In genomic region chr20:58102744-58103516, GRCh38 we compare ENCODE assay signal across 15 cellular contexts.
A peak's percentile ranks its signal among the peaks of the same experiment; 100 is the strongest.
DNase-seq lines count a peak whose midpoint lies in the region; ATAC-seq, FAIRE-seq and TF ChIP-seq lines count a peak whose summit lies in the region.
"Had no signal": no experiment of that assay in that cellular context is flagged by ENCODE, and none has a peak within 500 bp of the region (broad histone marks: within the 10 kb centered on the region; RNA-seq: fewer than 3 reads in every experiment).

No MANE protein-coding gene starts in this region.

- H3K27ac ChIP-seq in astrocyte (ENCODE audit: low read depth, low read length) (peak overlapping the region; percentile 39), body of pancreas (no peak overlapping the region)

- no peaks in the 10 kb centered on the region for H3K36me3 Mint-ChIP-seq in astrocyte (ENCODE audit: low read depth, unreplicated experiment)
- H3K36me3 Mint-ChIP-seq: immature natural killer cell, naive B cell had no signal

- no peak for TF ChIP-seq CTCF in astrocyte (IDR thresholded peaks at IDR 0.05; ENCODE audit: insufficient read depth, low read depth, low read length)
- no peak for TF ChIP-seq CTCF in body of pancreas (IDR thresholded peaks at IDR 0.05)

- peaks cover 3% of the 10 kb centered on the region for H3K9me3 ChIP-seq in astrocyte (ENCODE audit: insufficient read depth, low read depth, low read length)
- no peaks in the 10 kb centered on the region for H3K9me3 ChIP-seq in body of pancreas

- H3K4me2 ChIP-seq in astrocyte (ENCODE audit: low read length), result peak overlapping the region; percentile 33

- peaks cover 8% of the 10 kb centered on the region for H3K4me1 Mint-ChIP-seq in astrocyte (ENCODE audit: low read depth, unreplicated experiment)
- H3K4me1 Mint-ChIP-seq: immature natural killer cell, naive B cell, T-helper 17 cell had no signal

- ATAC-seq in body of pancreas (no peak), HG03135 (IDR thresholded peaks at IDR 0.05; ENCODE audit: unreplicated experiment) (no peak)
- ATAC-seq: sciatic nerve, T-helper 17 cell had no signal

- no peaks in the 10 kb centered on the region for H3K27me3 ChIP-seq in astrocyte (ENCODE audit: insufficient read depth, low read length)
- no peaks in the 10 kb centered on the region for H3K27me3 ChIP-seq in body of pancreas

- peaks cover 10% of the 10 kb centered on the region for H3K9me3 Mint-ChIP-seq in astrocyte (ENCODE audit: unreplicated experiment)

- H3K79me2 ChIP-seq in astrocyte (ENCODE audit: insufficient read depth, low read length), result no peaks in the 10 kb centered on the region

- WGBS in body of pancreas, 2 donors, result 51 to 58% methylated on average over 7 of the region's 7 CpGs

- no peak overlapping the region for H3K4me3 Mint-ChIP-seq in astrocyte (ENCODE audit: unreplicated experiment)
- H3K4me3 Mint-ChIP-seq: immature natural killer cell; naive B cell; stimulated activated naive CD8-positive, alpha-beta T cell treated with anti-CD3 and anti-CD28 coated beads, Interleukin-15, Interleukin-2, amounts not matched to agents 100 ng/mL and 50 ng/mL, for 24 hours; T-helper 17 cell had no signal

- H2AFZ ChIP-seq in astrocyte (ENCODE audit: low read depth, low read length), result no peak overlapping the region

- H3K9ac ChIP-seq in astrocyte (ENCODE audit: low read length), result no peak overlapping the region

- TF ChIP-seq POLR2A in body of pancreas (IDR thresholded peaks at IDR 0.05), result no peak

- DNase-seq in Daoy (ENCODE audit: low read depth) (peak; percentile 92), LHCN-M2 (ENCODE audit: low read depth) (peak; percentile 96), astrocyte (ENCODE audit: low read depth) (peak; percentile 82), body of pancreas (no peak)
- DNase-seq in stimulated activated CD4-positive, alpha-beta T cell treated with anti-CD3 and anti-CD28 coated beads, Interleukin-2, amount 100 ng/mL, for 48 hours, result peak; percentile 9 to 13
- DNase-seq in effector CD8-positive, alpha-beta T cell (lab: John Stamatoyannopoulos, UW), result no peak
- DNase-seq: immature natural killer cell, naive B cell, NCI-H1694, T-helper 17 cell had no signal

- FAIRE-seq in astrocyte (lab: Jason Lieb, UNC), result no peak
- FAIRE-seq: H1 had no signal

- intact Hi-C loops in body of pancreas (cut with DNase I), result no loop called here

- peaks cover 43% of the 10 kb centered on the region for H3K27me3 Mint-ChIP-seq in astrocyte (ENCODE audit: low read depth, unreplicated experiment)

- peak overlapping the region; percentile 82 for H3K27ac Mint-ChIP-seq in astrocyte (ENCODE audit: unreplicated experiment)
- H3K27ac Mint-ChIP-seq: immature natural killer cell; naive B cell; stimulated activated naive CD8-positive, alpha-beta T cell treated with anti-CD3 and anti-CD28 coated beads, Interleukin-15, Interleukin-2, amounts not matched to agents 100 ng/mL and 50 ng/mL, for 24 hours; T-helper 17 cell had no signal

- H3K4me1 ChIP-seq in astrocyte (ENCODE audit: insufficient read depth, low read length) (peaks cover 17% of the 10 kb centered on the region), body of pancreas (no peaks in the 10 kb centered on the region)
- H3K4me1 ChIP-seq: Caco-2 had no signal

- no peaks in the 10 kb centered on the region for H3K36me3 ChIP-seq in astrocyte (ENCODE audit: insufficient read depth, low read length)
- no peaks in the 10 kb centered on the region for H3K36me3 ChIP-seq in body of pancreas (replicated peaks in 1 of 2; ENCODE audit: insufficient read depth in 1 of 2, low read depth in 2 of 2)

- H4K20me1 ChIP-seq in astrocyte (ENCODE audit: insufficient read depth, low read length), result no peaks in the 10 kb centered on the region

- H3K4me3 ChIP-seq in astrocyte (ENCODE audit: insufficient read depth, low read depth, low read length), result no peak overlapping the region
- no peak overlapping the region for H3K4me3 ChIP-seq in body of pancreas

Comparison
In these comparisons a context has a peak if more than half of its experiments do, and no peak if none do; other contexts are left out.
1. DNase-seq: peak in Daoy (single experiment), LHCN-M2 (single experiment), astrocyte (single experiment) and stimulated activated CD4-positive, alpha-beta T cell treated with anti-CD3 and anti-CD28 coated beads, Interleukin-2, amount 100 ng/mL, for 48 hours (2 of 2); none in effector CD8-positive, alpha-beta T cell (single experiment) and body of pancreas (0 of 4).